In the genomic region with DNA sequence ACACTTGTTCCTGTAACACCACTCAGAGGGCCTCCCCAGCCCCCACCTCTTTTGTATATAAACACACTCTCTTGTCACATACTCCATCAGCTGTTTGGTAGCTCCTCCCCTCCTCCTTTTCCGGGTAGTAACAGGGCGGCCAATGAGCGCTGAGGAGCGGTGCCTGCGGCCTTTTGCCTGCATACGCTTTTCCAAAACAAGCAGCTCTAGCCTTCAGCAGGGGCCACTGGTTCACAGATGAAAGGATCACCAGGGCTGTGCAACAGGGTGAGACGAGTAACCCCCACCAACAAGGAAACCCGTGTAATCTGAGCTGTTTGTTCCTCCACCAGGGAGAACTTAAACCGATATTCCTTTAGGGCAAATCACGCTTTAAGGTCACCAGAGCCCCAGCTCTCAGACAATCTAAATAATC, we compare ENCODE assay signal across 1 cellular context.
A peak's percentile ranks its signal among the peaks of the same experiment; 100 is the strongest.
TF ChIP-seq lines count a peak whose summit lies in the region.

No MANE protein-coding gene starts in this region.

TF ChIP-seq in HepG2, 621 proteins besides CTCF, POLR2A, EP300 and RAD21 (continued from another document and continues in another):
- TF ChIP-seq ZIK1 (CRISPR knock-in tag; IDR thresholded peaks at IDR 0.05; ENCODE audit: borderline replicate concordance, low read depth): 0 out of 2 replicates have a peak, but pooled peaks have one; percentile 64
- TF ChIP-seq NFYB (CRISPR knock-in tag; IDR thresholded peaks at IDR 0.05): peak; percentile 80
- no peak for TF ChIP-seq ZNF282 (IDR thresholded peaks at IDR 0.05; ENCODE audit: partially characterized antibody)
- no peak; the same call in 1 of the 2 replicates for TF ChIP-seq ZNF138 (CRISPR knock-in tag; IDR thresholded peaks at IDR 0.05; ENCODE audit: low read depth)
- peak; percentile 70; the same call in 1 of the 2 replicates for TF ChIP-seq ATF1 (CRISPR knock-in tag; IDR thresholded peaks at IDR 0.05)
- peak; percentile 99 for TF ChIP-seq PPARG (CRISPR knock-in tag; conservative IDR thresholded peaks at IDR 0.05)
- TF ChIP-seq ZZZ3 (CRISPR knock-in tag; IDR thresholded peaks at IDR 0.05; ENCODE audit: borderline replicate concordance): no peak
- peak; percentile 78 for TF ChIP-seq POGZ (CRISPR knock-in tag; IDR thresholded peaks at IDR 0.05)
- no peak for TF ChIP-seq GLI4 (CRISPR knock-in tag; IDR thresholded peaks at IDR 0.05; ENCODE audit: borderline replicate concordance)
- TF ChIP-seq, protein P1, sequence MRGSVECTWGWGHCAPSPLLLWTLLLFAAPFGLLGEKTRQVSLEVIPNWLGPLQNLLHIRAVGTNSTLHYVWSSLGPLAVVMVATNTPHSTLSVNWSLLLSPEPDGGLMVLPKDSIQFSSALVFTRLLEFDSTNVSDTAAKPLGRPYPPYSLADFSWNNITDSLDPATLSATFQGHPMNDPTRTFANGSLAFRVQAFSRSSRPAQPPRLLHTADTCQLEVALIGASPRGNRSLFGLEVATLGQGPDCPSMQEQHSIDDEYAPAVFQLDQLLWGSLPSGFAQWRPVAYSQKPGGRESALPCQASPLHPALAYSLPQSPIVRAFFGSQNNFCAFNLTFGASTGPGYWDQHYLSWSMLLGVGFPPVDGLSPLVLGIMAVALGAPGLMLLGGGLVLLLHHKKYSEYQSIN (CRISPR knock-in tag; IDR thresholded peaks at IDR 0.05; ENCODE audit: borderline replicate concordance): no peak
- TF ChIP-seq ZNF619 (CRISPR knock-in tag; IDR thresholded peaks at IDR 0.05): no peak
- TF ChIP-seq SIX4 (CRISPR knock-in tag; IDR thresholded peaks at IDR 0.05): peak; percentile 99
- 0 out of 2 replicates have a peak, but pooled peaks have one; percentile 60 for TF ChIP-seq ZNF446 (CRISPR knock-in tag; IDR thresholded peaks at IDR 0.05)
- no peak for TF ChIP-seq ZNF317 (CRISPR knock-in tag; IDR thresholded peaks at IDR 0.05)
- no peak for TF ChIP-seq NFE2L2 (IDR thresholded peaks at IDR 0.05; ENCODE audit: low read length)
- no peak; the same call in 1 of the 2 replicates for TF ChIP-seq SP2 (CRISPR knock-in tag; IDR thresholded peaks at IDR 0.05)
- TF ChIP-seq ZSCAN22 (CRISPR knock-in tag; IDR thresholded peaks at IDR 0.05): no peak
- 0 out of 2 replicates have a peak, but pooled peaks have one; percentile 25 for TF ChIP-seq TBX3 (IDR thresholded peaks at IDR 0.05; ENCODE audit: borderline replicate concordance)
- TF ChIP-seq HNRNPH1 (optimal IDR thresholded peaks at IDR 0.05; ENCODE audit: low read depth, low read length): no peak
- no peak for TF ChIP-seq ZNF569 (CRISPR knock-in tag; IDR thresholded peaks at IDR 0.05; ENCODE audit: borderline replicate concordance)
- TF ChIP-seq, protein P2, sequence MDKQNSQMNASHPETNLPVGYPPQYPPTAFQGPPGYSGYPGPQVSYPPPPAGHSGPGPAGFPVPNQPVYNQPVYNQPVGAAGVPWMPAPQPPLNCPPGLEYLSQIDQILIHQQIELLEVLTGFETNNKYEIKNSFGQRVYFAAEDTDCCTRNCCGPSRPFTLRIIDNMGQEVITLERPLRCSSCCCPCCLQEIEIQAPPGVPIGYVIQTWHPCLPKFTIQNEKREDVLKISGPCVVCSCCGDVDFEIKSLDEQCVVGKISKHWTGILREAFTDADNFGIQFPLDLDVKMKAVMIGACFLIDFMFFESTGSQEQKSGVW (CRISPR knock-in tag; IDR thresholded peaks at IDR 0.05; ENCODE audit: borderline replicate concordance): no peak
- TF ChIP-seq, protein P3, sequence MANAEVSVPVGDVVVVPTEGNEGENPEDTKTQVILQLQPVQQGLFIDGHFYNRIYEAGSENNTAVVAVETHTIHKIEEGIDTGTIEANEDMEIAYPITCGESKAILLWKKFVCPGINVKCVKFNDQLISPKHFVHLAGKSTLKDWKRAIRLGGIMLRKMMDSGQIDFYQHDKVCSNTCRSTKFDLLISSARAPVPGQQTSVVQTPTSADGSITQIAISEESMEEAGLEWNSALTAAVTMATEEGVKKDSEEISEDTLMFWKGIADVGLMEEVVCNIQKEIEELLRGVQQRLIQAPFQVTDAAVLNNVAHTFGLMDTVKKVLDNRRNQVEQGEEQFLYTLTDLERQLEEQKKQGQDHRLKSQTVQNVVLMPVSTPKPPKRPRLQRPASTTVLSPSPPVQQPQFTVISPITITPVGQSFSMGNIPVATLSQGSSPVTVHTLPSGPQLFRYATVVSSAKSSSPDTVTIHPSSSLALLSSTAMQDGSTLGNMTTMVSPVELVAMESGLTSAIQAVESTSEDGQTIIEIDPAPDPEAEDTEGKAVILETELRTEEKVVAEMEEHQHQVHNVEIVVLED (CRISPR knock-in tag; IDR thresholded peaks at IDR 0.05; ENCODE audit: borderline replicate concordance): peak; percentile 69; the same call in 1 of the 2 replicates
- TF ChIP-seq ZNF121 (CRISPR knock-in tag; IDR thresholded peaks at IDR 0.05): no peak
- TF ChIP-seq PHF20 (CRISPR knock-in tag; IDR thresholded peaks at IDR 0.05): no peak
- TF ChIP-seq, protein P4, sequence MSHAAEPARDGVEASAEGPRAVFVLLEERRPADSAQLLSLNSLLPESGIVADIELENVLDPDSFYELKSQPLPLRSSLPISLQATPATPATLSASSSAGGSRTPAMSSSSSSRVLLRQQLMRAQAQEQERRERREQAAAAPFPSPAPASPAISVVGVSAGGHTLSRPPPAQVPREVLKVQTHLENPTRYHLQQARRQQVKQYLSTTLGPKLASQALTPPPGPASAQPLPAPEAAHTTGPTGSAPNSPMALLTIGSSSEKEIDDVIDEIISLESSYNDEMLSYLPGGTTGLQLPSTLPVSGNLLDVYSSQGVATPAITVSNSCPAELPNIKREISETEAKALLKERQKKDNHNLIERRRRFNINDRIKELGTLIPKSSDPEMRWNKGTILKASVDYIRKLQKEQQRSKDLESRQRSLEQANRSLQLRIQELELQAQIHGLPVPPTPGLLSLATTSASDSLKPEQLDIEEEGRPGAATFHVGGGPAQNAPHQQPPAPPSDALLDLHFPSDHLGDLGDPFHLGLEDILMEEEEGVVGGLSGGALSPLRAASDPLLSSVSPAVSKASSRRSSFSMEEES (CRISPR knock-in tag; IDR thresholded peaks at IDR 0.05): peak; percentile 60
- no peak for TF ChIP-seq KDM3A (CRISPR knock-in tag; IDR thresholded peaks at IDR 0.05; ENCODE audit: low read depth)
- TF ChIP-seq ZNF180 (CRISPR knock-in tag; IDR thresholded peaks at IDR 0.05; ENCODE audit: borderline replicate concordance, low read depth): no peak
- TF ChIP-seq MTA3 (CRISPR knock-in tag; IDR thresholded peaks at IDR 0.05): no peak
- TF ChIP-seq, protein P5, sequence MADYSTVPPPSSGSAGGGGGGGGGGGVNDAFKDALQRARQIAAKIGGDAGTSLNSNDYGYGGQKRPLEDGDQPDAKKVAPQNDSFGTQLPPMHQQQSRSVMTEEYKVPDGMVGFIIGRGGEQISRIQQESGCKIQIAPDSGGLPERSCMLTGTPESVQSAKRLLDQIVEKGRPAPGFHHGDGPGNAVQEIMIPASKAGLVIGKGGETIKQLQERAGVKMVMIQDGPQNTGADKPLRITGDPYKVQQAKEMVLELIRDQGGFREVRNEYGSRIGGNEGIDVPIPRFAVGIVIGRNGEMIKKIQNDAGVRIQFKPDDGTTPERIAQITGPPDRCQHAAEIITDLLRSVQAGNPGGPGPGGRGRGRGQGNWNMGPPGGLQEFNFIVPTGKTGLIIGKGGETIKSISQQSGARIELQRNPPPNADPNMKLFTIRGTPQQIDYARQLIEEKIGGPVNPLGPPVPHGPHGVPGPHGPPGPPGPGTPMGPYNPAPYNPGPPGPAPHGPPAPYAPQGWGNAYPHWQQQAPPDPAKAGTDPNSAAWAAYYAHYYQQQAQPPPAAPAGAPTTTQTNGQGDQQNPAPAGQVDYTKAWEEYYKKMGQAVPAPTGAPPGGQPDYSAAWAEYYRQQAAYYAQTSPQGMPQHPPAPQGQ (CRISPR knock-in tag; IDR thresholded peaks at IDR 0.05; ENCODE audit: borderline replicate concordance): no peak
- peak; percentile 72 for TF ChIP-seq FOXA3 (CRISPR knock-in tag; IDR thresholded peaks at IDR 0.05)
- no peak for TF ChIP-seq SOX6 (IDR thresholded peaks at IDR 0.05)
- peak; percentile 89 for TF ChIP-seq SOX6 (CRISPR knock-in tag; IDR thresholded peaks at IDR 0.05)
- no peak for TF ChIP-seq ZFP90 (CRISPR knock-in tag; IDR thresholded peaks at IDR 0.05; ENCODE audit: borderline replicate concordance)
- TF ChIP-seq ZSCAN9 (CRISPR knock-in tag; IDR thresholded peaks at IDR 0.05; ENCODE audit: borderline replicate concordance): no peak
- TF ChIP-seq ZFP36L2 (CRISPR knock-in tag; IDR thresholded peaks at IDR 0.05): no peak
- TF ChIP-seq, protein P6, sequence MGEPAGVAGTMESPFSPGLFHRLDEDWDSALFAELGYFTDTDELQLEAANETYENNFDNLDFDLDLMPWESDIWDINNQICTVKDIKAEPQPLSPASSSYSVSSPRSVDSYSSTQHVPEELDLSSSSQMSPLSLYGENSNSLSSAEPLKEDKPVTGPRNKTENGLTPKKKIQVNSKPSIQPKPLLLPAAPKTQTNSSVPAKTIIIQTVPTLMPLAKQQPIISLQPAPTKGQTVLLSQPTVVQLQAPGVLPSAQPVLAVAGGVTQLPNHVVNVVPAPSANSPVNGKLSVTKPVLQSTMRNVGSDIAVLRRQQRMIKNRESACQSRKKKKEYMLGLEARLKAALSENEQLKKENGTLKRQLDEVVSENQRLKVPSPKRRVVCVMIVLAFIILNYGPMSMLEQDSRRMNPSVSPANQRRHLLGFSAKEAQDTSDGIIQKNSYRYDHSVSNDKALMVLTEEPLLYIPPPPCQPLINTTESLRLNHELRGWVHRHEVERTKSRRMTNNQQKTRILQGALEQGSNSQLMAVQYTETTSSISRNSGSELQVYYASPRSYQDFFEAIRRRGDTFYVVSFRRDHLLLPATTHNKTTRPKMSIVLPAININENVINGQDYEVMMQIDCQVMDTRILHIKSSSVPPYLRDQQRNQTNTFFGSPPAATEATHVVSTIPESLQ (CRISPR knock-in tag; conservative IDR thresholded peaks at IDR 0.05): no peak
- TF ChIP-seq ZSCAN12 (CRISPR knock-in tag; IDR thresholded peaks at IDR 0.05): no peak
- TF ChIP-seq CREB1 (IDR thresholded peaks at IDR 0.05): peak; percentile 59
- peak; percentile 84 for TF ChIP-seq CREB1 (CRISPR knock-in tag; IDR thresholded peaks at IDR 0.05)
- no peak; the same call in 1 of the 2 replicates for TF ChIP-seq MTA1 (CRISPR knock-in tag; IDR thresholded peaks at IDR 0.05; ENCODE audit: borderline replicate concordance)
- TF ChIP-seq HHEX (CRISPR knock-in tag; IDR thresholded peaks at IDR 0.05): peak; percentile 62
- TF ChIP-seq NPAS2 (CRISPR knock-in tag; IDR thresholded peaks at IDR 0.05; ENCODE audit: borderline replicate concordance): no peak
- no peak for TF ChIP-seq SUZ12 (IDR thresholded peaks at IDR 0.05; ENCODE audit: low read depth, low read length)
- peak; percentile 27; the same call in 1 of the 2 replicates for TF ChIP-seq HOXD1 (CRISPR knock-in tag; IDR thresholded peaks at IDR 0.05)
- TF ChIP-seq ZFX (CRISPR knock-in tag; IDR thresholded peaks at IDR 0.05; ENCODE audit: low read depth): peak; percentile 65; the same call in 1 of the 2 replicates
- peak; percentile 69 for TF ChIP-seq SKI (IDR thresholded peaks at IDR 0.05; ENCODE audit: partially characterized antibody)
- no peak for TF ChIP-seq STAT5B (CRISPR knock-in tag; IDR thresholded peaks at IDR 0.05)
- TF ChIP-seq, protein P7, sequence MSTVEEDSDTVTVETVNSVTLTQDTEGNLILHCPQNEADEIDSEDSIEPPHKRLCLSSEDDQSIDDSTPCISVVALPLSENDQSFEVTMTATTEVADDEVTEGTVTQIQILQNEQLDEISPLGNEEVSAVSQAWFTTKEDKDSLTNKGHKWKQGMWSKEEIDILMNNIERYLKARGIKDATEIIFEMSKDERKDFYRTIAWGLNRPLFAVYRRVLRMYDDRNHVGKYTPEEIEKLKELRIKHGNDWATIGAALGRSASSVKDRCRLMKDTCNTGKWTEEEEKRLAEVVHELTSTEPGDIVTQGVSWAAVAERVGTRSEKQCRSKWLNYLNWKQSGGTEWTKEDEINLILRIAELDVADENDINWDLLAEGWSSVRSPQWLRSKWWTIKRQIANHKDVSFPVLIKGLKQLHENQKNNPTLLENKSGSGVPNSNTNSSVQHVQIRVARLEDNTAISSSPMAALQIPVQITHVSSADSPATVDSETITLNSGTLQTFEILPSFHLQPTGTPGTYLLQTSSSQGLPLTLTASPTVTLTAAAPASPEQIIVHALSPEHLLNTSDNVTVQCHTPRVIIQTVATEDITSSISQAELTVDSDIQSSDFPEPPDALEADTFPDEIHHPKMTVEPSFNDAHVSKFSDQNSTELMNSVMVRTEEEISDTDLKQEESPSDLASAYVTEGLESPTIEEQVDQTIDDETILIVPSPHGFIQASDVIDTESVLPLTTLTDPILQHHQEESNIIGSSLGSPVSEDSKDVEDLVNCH (CRISPR knock-in tag; IDR thresholded peaks at IDR 0.05): no peak
- TF ChIP-seq ZFP36 (IDR thresholded peaks at IDR 0.05; ENCODE audit: borderline replicate concordance, low read depth, low read length, partially characterized antibody): no peak
- TF ChIP-seq TEAD2 (CRISPR knock-in tag; IDR thresholded peaks at IDR 0.05): no peak
- peak; percentile 12; the same call in 1 of the 2 replicates for TF ChIP-seq ZNF460 (CRISPR knock-in tag; IDR thresholded peaks at IDR 0.05; ENCODE audit: borderline replicate concordance)
- peak; percentile 97 for TF ChIP-seq FOXK1 (CRISPR knock-in tag; IDR thresholded peaks at IDR 0.05; ENCODE audit: borderline replicate concordance, low read depth)
- TF ChIP-seq GATAD2A (CRISPR knock-in tag; IDR thresholded peaks at IDR 0.05): peak; percentile 90
- no peak; the same call in 1 of the 2 replicates for TF ChIP-seq MIER2 (CRISPR knock-in tag; IDR thresholded peaks at IDR 0.05)
- no peak for TF ChIP-seq ZNF749 (CRISPR knock-in tag; IDR thresholded peaks at IDR 0.05; ENCODE audit: borderline replicate concordance)
- peak; percentile 60; the same call in 1 of the 2 replicates for TF ChIP-seq NFIC (IDR thresholded peaks at IDR 0.05; ENCODE audit: low read length)
- TF ChIP-seq, protein P8, sequence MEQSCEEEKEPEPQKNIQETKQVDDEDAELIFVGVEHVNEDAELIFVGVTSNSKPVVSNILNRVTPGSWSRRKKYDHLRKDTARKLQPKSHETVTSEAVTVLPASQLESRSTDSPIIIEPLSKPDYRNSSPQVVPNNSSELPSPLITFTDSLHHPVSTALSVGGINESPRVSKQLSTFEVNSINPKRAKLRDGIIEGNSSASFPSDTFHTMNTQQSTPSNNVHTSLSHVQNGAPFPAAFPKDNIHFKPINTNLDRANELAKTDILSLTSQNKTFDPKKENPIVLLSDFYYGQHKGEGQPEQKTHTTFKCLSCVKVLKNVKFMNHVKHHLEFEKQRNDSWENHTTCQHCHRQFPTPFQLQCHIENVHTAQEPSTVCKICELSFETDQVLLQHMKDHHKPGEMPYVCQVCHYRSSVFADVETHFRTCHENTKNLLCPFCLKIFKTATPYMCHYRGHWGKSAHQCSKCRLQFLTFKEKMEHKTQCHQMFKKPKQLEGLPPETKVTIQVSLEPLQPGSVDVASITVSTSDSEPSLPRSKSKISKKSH (CRISPR knock-in tag; IDR thresholded peaks at IDR 0.05; ENCODE audit: borderline replicate concordance): no peak
- TF ChIP-seq PAX8 (CRISPR knock-in tag; IDR thresholded peaks at IDR 0.05; ENCODE audit: borderline replicate concordance): no peak
- 0 out of 2 replicates have a peak, but pooled peaks have one; percentile 60 for TF ChIP-seq ZNF761 (CRISPR knock-in tag; conservative IDR thresholded peaks at IDR 0.05)
- no peak for TF ChIP-seq SOX13 (IDR thresholded peaks at IDR 0.05)
- TF ChIP-seq SOX13 (CRISPR knock-in tag; conservative IDR thresholded peaks at IDR 0.05 in 1 of 2, IDR thresholded peaks at IDR 0.05 in 1 of 2): peak in 1 of 2 experiments; percentile 46; a peak in 1 of 4 replicates
- TF ChIP-seq ELF3 (CRISPR knock-in tag; IDR thresholded peaks at IDR 0.05): peak; percentile 95
- TF ChIP-seq ZNF720 (CRISPR knock-in tag; IDR thresholded peaks at IDR 0.05): no peak
